In the genomic region with DNA sequence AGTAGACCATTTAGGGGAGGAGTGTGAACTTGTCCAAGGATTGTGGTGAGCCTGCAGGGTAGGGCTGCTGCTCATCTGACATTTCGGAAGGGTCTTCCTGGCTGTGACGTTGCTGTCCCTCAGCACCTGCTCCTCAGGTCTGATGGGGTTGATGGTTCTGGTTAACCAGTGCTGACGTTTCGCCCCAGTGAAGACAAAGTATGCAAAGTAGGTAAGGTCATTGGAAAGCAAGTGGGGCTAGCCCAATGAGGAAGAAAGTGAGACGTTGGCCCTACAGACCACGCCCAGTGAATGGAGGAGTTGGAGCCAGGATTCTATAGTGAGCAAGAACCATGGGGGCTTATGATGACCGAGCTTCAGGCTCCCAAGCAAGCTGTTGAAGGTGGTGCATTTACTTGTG, we compare ENCODE assay signal across 17 cellular contexts. TPM values are rescaled to one million over a fixed set of nuclear protein-coding genes. Genes with fewer than 3 reads are reported as not detected.
DNase-seq lines count a peak whose midpoint lies in the region; ATAC-seq, FAIRE-seq and TF ChIP-seq lines count a peak whose summit lies in the region.
"Had no signal": no experiment of that assay in that cellular context is flagged by ENCODE, and none has a peak within 500 bp of the region (broad histone marks: within the 10 kb centered on the region; RNA-seq: fewer than 3 reads in every experiment).

No MANE protein-coding gene starts in this region.

- TF ChIP-seq CTCF in progenitor cell of endocrine pancreas (IDR thresholded peaks at IDR 0.05; ENCODE audit: unreplicated experiment) = no peak

- DNase-seq in GM12891 (ENCODE audit: insufficient read length, low spot score) = no peak
- DNase-seq in HPDE6-E6E7 (ENCODE audit: extremely low spot score) = no peak
- DNase-seq in activated CD4-positive, CD25-positive, alpha-beta regulatory T cell treated with anti-CD3 and anti-CD28 coated beads, Interleukin-2, amount 50 U/mL, for 72 hours = no peak
- no peak for DNase-seq in activated CD4-positive, alpha-beta T cell treated with anti-CD3 and anti-CD28 coated beads, Interleukin-2, amount 10 ng/mL, durations not matched to agents 7 days and 5 days
- no peak for DNase-seq in progenitor cell of endocrine pancreas (ENCODE audit: low spot score, unreplicated experiment)
- DNase-seq: ACHN; activated CD4-positive, alpha-beta memory T cell treated with anti-CD3 and anti-CD28 coated beads, Interleukin-2, amount 10 ng/mL, durations not matched to agents 7 days and 5 days; kidney glomerular epithelial cell; NK-92 treated with Interleukin-12 subunit alpha and Interleukin-12 subunit beta, amount 100 ng/mL, for 24 hours; stimulated activated naive CD4-positive, alpha-beta T cell treated with Interleukin-2 at 50 U/mL for 16 hours had no signal

- no peak overlapping the region for H3K4me3 Mint-ChIP-seq in activated CD4-positive, alpha-beta T cell treated with anti-CD3 and anti-CD28 coated beads, Interleukin-2, amount 10 ng/mL, durations not matched to agents 7 days and 5 days
- no peak overlapping the region for H3K4me3 Mint-ChIP-seq in progenitor cell of endocrine pancreas (ENCODE audit: low read depth)
- H3K4me3 Mint-ChIP-seq: activated CD4-positive, alpha-beta memory T cell treated with anti-CD3 and anti-CD28 coated beads, Interleukin-2, amount 10 ng/mL, durations not matched to agents 7 days and 5 days; neural crest cell had no signal

- POLR2A ChIA-PET in activated CD4-positive, alpha-beta T cell treated with anti-CD3 and anti-CD28 coated beads, Interleukin-2, amount 10 ng/mL, durations not matched to agents 7 days and 5 days (lab: Charles Lee) = no interaction called here

- CTCF ChIA-PET in activated CD4-positive, alpha-beta T cell treated with anti-CD3 and anti-CD28 coated beads, Interleukin-2, amount 10 ng/mL, durations not matched to agents 7 days and 5 days (lab: Charles Lee) = interaction anchor here (1.3 kb wide), 1 partner anchor 12 kb away, joined by 4 read pairs; no protein-coding TSS in a partner anchor

- H3K27ac Mint-ChIP-seq in activated CD4-positive, alpha-beta T cell treated with anti-CD3 and anti-CD28 coated beads, Interleukin-2, amount 10 ng/mL, durations not matched to agents 7 days and 5 days = no peak overlapping the region
- H3K27ac Mint-ChIP-seq in progenitor cell of endocrine pancreas = no peak overlapping the region
- H3K27ac Mint-ChIP-seq: activated CD4-positive, alpha-beta memory T cell treated with anti-CD3 and anti-CD28 coated beads, Interleukin-2, amount 10 ng/mL, durations not matched to agents 7 days and 5 days; activated naive CD4-positive, alpha-beta T cell treated with anti-CD3 and anti-CD28 coated beads, Interleukin-2, amount 50 U/mL, for 72 hours had no signal

- peak; percentile 47 for FAIRE-seq in GM12891 (lab: Jason Lieb, UNC)
- FAIRE-seq: colon had no signal

- H3K36me3 Mint-ChIP-seq in activated CD4-positive, alpha-beta T cell treated with anti-CD3 and anti-CD28 coated beads, Interleukin-2, amount 10 ng/mL, durations not matched to agents 7 days and 5 days (ENCODE audit: low read depth) = no peaks in the 10 kb centered on the region
- H3K36me3 Mint-ChIP-seq in progenitor cell of endocrine pancreas (ENCODE audit: insufficient read depth) = no peaks in the 10 kb centered on the region
- H3K36me3 Mint-ChIP-seq: activated naive CD4-positive, alpha-beta T cell treated with anti-CD3 and anti-CD28 coated beads, Interleukin-2, amount 50 U/mL, for 72 hours had no signal

- ATAC-seq in GM21381 (IDR thresholded peaks at IDR 0.05; ENCODE audit: unreplicated experiment) (peak; percentile 51), HG03103 (IDR thresholded peaks at IDR 0.05; ENCODE audit: low read depth, unreplicated experiment) (peak; percentile 49)
- ATAC-seq: activated naive CD4-positive, alpha-beta T cell treated with anti-CD3 and anti-CD28 coated beads, Interleukin-2, amount 50 U/mL, for 72 hours had no signal

- H3K27me3 Mint-ChIP-seq in activated CD4-positive, alpha-beta T cell treated with anti-CD3 and anti-CD28 coated beads, Interleukin-2, amount 10 ng/mL, durations not matched to agents 7 days and 5 days = peaks cover 6% of the 10 kb centered on the region
- peaks cover 18% of the 10 kb centered on the region for H3K27me3 Mint-ChIP-seq in progenitor cell of endocrine pancreas

- no peaks in the 10 kb centered on the region for H3K9me3 Mint-ChIP-seq in activated CD4-positive, alpha-beta T cell treated with anti-CD3 and anti-CD28 coated beads, Interleukin-2, amount 10 ng/mL, durations not matched to agents 7 days and 5 days
- H3K9me3 Mint-ChIP-seq in progenitor cell of endocrine pancreas (ENCODE audit: low read depth) = no peaks in the 10 kb centered on the region
- H3K9me3 Mint-ChIP-seq: activated CD4-positive, alpha-beta memory T cell treated with anti-CD3 and anti-CD28 coated beads, Interleukin-2, amount 10 ng/mL, durations not matched to agents 7 days and 5 days; activated naive CD4-positive, alpha-beta T cell treated with anti-CD3 and anti-CD28 coated beads, Interleukin-2, amount 50 U/mL, for 72 hours; neural crest cell had no signal

- peaks cover 29% of the 10 kb centered on the region for H3K4me1 Mint-ChIP-seq in activated CD4-positive, alpha-beta T cell treated with anti-CD3 and anti-CD28 coated beads, Interleukin-2, amount 10 ng/mL, durations not matched to agents 7 days and 5 days
- peaks cover 2% of the 10 kb centered on the region for H3K4me1 Mint-ChIP-seq in progenitor cell of endocrine pancreas (ENCODE audit: low read depth)
- H3K4me1 Mint-ChIP-seq: neural crest cell had no signal

- TF ChIP-seq POLR2A in GM12891 (IDR thresholded peaks at IDR 0.05; ENCODE audit: low read depth, low read length) (no peak), Raji (IDR thresholded peaks at IDR 0.05; ENCODE audit: insufficient read depth, low read depth, low read length) (peak; percentile 48; the same call in 1 of the 2 replicates)

TF ChIP-seq in GM12891, 5 proteins besides CTCF, POLR2A, EP300 and RAD21:
- no peak for TF ChIP-seq POLR2AphosphoS5 (IDR thresholded peaks at IDR 0.05; ENCODE audit: low read depth, low read length)
- no peak for TF ChIP-seq POU2F2 (IDR thresholded peaks at IDR 0.05; ENCODE audit: low read depth, low read length)
- no peak for TF ChIP-seq PAX5 (IDR thresholded peaks at IDR 0.05; ENCODE audit: insufficient read depth, low read length, severe bottlenecking)

RNA-seq across cellular contexts. Expression of gene ZNF396, which starts 33.4 kb away (rescaled TPM):
- polyA plus RNA-seq in GM12891 (2012; ENCODE audit: low read depth, missing spikeins) = 0.60 TPM
- total RNA-seq in activated CD4-positive, alpha-beta T cell treated with anti-CD3 and anti-CD28 coated beads, Interleukin-2, amount 10 ng/mL, durations not matched to agents 7 days and 5 days = under 1 TPM; 0.50 to 0.77 TPM
- total RNA-seq in progenitor cell of endocrine pancreas = 4.5 and 5.9 TPM in 2 replicates
- total RNA-seq: HT1080 had no signal
